ENCODE assay signal across 35 cellular contexts in genomic region chr1:246517391-246517790, GRCh38.
"Had no signal": no experiment of that assay in that cellular context is flagged by ENCODE, and none has a peak within 500 bp of the region (broad histone marks: within the 10 kb centered on the region; RNA-seq: fewer than 3 reads in every experiment).

No MANE protein-coding gene starts in this region.

- DNase-seq: Karpas-422, Kasumi-1, KBM-7, KG1, MG63, MM.1S, MV-4-11, NCI-H1048, NCI-H1092, NCI-H1092 treated with DMSO at 0.1 percent for 48 hours, NCI-H1105, NCI-H1105 treated with DMSO at 0.1 percent for 48 hours, NCI-H1417, NCI-H1417 treated with DMSO at 0.1 percent for 48 hours, NCI-H1436, NCI-H1436 treated with DMSO at 0.1 percent for 48 hours, NCI-H146, NCI-H1694, NCI-H1694 treated with DMSO at 0.1 percent for 48 hours, NCI-H187, NCI-H187 treated with DMSO at 0.1 percent for 48 hours, NCI-H1930, NCI-H2029, NCI-H2029 treated with DMSO at 0.1 percent for 48 hours, NCI-H2081, NCI-H2081 treated with DMSO at 0.1 percent for 48 hours, NCI-H2107, NCI-H2171, NCI-H2171 treated with DMSO at 0.1 percent for 48 hours, NCI-H2227 treated with DMSO at 0.1 percent for 48 hours, NCI-H226, NCI-H345, NCI-H446, NCI-H446 treated with DMSO at 0.1 percent for 48 hours had no signal

- H3K27me3 ChIP-seq: MG63 had no signal

- H3K4me3 ChIP-seq: MG63 had no signal

- H3K27ac ChIP-seq: KMS-11 had no signal

- H3K9ac ChIP-seq: KMS-11 had no signal

- H3K36me3 ChIP-seq: MG63 had no signal

- H3K4me2 ChIP-seq: KMS-11 had no signal
